Comparison of ENCODE assay signal across 1 cellular context in the genomic region with DNA sequence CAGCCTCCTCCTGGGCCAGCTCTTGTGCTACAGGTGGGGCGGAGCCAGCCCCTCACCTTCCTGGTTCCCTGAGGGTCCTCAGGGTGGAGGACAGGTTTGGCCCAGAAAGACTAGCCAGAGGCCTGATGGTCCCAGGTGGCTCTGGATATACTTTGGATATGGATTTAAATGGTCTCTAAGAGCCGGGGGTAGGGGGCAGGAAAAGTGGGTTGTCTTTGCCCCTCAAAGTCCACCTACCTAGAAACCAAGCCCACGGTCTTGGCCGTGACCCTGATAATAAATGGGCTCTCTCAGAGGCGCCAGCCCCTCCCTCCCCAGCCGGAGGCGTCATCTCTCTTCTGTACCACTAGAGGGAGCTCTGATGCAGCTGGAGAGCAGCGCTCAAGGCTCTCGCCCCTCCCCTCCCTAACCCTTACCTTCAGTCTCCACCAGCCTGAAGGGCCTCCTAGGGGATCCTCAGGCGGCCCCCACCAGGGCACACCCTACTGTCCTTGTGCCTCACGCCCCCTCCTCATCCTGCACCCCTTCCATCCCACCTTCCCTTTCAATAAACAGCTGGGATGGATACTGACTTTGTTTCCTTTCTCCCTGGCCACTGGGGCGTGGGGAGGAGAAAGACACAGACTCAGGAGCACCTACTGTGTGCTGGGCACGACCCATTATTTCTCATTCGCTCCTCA.
TF ChIP-seq lines count a peak whose summit lies in the region.

No MANE protein-coding gene starts in this region.

TF ChIP-seq in HepG2, 621 proteins besides CTCF, POLR2A, EP300 and RAD21 (continued from another document and continues in another):
- TF ChIP-seq, protein P1, sequence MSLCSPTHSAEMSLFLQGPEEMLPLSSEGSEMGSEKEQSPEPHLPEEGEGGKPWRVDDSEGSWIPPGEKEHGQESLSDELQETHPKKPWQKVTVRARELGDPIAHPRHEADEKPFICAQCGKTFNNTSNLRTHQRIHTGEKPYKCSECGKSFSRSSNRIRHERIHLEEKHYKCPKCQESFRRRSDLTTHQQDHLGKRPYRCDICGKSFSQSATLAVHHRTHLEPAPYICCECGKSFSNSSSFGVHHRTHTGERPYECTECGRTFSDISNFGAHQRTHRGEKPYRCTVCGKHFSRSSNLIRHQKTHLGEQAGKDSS (CRISPR knock-in tag; IDR thresholded peaks at IDR 0.05; ENCODE audit: borderline replicate concordance, low read depth), result no peak
- TF ChIP-seq ZNF232 (CRISPR knock-in tag; IDR thresholded peaks at IDR 0.05; ENCODE audit: borderline replicate concordance), result no peak; the same call in 1 of the 2 replicates
- 0 out of 2 replicates have a peak, but pooled peaks have one; percentile 26 for TF ChIP-seq JUN (CRISPR knock-in tag; IDR thresholded peaks at IDR 0.05)
- TF ChIP-seq GTF2F1 (IDR thresholded peaks at IDR 0.05; ENCODE audit: low read length), result no peak
- no peak for TF ChIP-seq E2F1 (CRISPR knock-in tag; IDR thresholded peaks at IDR 0.05)
- TF ChIP-seq, protein P2, sequence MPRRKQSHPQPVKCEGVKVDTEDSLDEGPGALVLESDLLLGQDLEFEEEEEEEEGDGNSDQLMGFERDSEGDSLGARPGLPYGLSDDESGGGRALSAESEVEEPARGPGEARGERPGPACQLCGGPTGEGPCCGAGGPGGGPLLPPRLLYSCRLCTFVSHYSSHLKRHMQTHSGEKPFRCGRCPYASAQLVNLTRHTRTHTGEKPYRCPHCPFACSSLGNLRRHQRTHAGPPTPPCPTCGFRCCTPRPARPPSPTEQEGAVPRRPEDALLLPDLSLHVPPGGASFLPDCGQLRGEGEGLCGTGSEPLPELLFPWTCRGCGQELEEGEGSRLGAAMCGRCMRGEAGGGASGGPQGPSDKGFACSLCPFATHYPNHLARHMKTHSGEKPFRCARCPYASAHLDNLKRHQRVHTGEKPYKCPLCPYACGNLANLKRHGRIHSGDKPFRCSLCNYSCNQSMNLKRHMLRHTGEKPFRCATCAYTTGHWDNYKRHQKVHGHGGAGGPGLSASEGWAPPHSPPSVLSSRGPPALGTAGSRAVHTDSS (CRISPR knock-in tag; conservative IDR thresholded peaks at IDR 0.05), result no peak
- TF ChIP-seq, protein P3, sequence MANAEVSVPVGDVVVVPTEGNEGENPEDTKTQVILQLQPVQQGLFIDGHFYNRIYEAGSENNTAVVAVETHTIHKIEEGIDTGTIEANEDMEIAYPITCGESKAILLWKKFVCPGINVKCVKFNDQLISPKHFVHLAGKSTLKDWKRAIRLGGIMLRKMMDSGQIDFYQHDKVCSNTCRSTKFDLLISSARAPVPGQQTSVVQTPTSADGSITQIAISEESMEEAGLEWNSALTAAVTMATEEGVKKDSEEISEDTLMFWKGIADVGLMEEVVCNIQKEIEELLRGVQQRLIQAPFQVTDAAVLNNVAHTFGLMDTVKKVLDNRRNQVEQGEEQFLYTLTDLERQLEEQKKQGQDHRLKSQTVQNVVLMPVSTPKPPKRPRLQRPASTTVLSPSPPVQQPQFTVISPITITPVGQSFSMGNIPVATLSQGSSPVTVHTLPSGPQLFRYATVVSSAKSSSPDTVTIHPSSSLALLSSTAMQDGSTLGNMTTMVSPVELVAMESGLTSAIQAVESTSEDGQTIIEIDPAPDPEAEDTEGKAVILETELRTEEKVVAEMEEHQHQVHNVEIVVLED (CRISPR knock-in tag; IDR thresholded peaks at IDR 0.05; ENCODE audit: borderline replicate concordance), result peak; percentile 62
- TF ChIP-seq ZBTB20 (CRISPR knock-in tag; IDR thresholded peaks at IDR 0.05; ENCODE audit: borderline replicate concordance, low read depth), result no peak
- TF ChIP-seq, protein P4, sequence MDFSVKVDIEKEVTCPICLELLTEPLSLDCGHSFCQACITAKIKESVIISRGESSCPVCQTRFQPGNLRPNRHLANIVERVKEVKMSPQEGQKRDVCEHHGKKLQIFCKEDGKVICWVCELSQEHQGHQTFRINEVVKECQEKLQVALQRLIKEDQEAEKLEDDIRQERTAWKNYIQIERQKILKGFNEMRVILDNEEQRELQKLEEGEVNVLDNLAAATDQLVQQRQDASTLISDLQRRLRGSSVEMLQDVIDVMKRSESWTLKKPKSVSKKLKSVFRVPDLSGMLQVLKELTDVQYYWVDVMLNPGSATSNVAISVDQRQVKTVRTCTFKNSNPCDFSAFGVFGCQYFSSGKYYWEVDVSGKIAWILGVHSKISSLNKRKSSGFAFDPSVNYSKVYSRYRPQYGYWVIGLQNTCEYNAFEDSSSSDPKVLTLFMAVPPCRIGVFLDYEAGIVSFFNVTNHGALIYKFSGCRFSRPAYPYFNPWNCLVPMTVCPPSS (IDR thresholded peaks at IDR 0.05), result no peak
- peak; percentile 25; the same call in 1 of the 2 replicates for TF ChIP-seq ZNF792 (CRISPR knock-in tag; IDR thresholded peaks at IDR 0.05)
- TF ChIP-seq ZBTB26 (CRISPR knock-in tag; IDR thresholded peaks at IDR 0.05; ENCODE audit: borderline replicate concordance), result no peak; the same call in none of the 2 replicates
- TF ChIP-seq KLF12 (CRISPR knock-in tag; IDR thresholded peaks at IDR 0.05; ENCODE audit: borderline replicate concordance), result 0 out of 2 replicates have a peak, but pooled peaks have one; percentile 52
- no peak for TF ChIP-seq ZNF562 (CRISPR knock-in tag; IDR thresholded peaks at IDR 0.05; ENCODE audit: borderline replicate concordance)
- TF ChIP-seq GFI1 (CRISPR knock-in tag; IDR thresholded peaks at IDR 0.05; ENCODE audit: borderline replicate concordance), result 0 out of 2 replicates have a peak, but pooled peaks have one; percentile 19
- TF ChIP-seq ZNF563 (CRISPR knock-in tag; IDR thresholded peaks at IDR 0.05), result peak; percentile 71; the same call in 1 of the 2 replicates
- TF ChIP-seq HMGA1 (CRISPR knock-in tag; conservative IDR thresholded peaks at IDR 0.05), result no peak
- TF ChIP-seq DNMT3B (CRISPR knock-in tag; conservative IDR thresholded peaks at IDR 0.05), result 0 out of 2 replicates have a peak, but pooled peaks have one; percentile 51
- TF ChIP-seq KDM1A (CRISPR knock-in tag; IDR thresholded peaks at IDR 0.05), result no peak
- peak; percentile 75 for TF ChIP-seq KAT8 (CRISPR knock-in tag; IDR thresholded peaks at IDR 0.05)
- TF ChIP-seq, protein P5, sequence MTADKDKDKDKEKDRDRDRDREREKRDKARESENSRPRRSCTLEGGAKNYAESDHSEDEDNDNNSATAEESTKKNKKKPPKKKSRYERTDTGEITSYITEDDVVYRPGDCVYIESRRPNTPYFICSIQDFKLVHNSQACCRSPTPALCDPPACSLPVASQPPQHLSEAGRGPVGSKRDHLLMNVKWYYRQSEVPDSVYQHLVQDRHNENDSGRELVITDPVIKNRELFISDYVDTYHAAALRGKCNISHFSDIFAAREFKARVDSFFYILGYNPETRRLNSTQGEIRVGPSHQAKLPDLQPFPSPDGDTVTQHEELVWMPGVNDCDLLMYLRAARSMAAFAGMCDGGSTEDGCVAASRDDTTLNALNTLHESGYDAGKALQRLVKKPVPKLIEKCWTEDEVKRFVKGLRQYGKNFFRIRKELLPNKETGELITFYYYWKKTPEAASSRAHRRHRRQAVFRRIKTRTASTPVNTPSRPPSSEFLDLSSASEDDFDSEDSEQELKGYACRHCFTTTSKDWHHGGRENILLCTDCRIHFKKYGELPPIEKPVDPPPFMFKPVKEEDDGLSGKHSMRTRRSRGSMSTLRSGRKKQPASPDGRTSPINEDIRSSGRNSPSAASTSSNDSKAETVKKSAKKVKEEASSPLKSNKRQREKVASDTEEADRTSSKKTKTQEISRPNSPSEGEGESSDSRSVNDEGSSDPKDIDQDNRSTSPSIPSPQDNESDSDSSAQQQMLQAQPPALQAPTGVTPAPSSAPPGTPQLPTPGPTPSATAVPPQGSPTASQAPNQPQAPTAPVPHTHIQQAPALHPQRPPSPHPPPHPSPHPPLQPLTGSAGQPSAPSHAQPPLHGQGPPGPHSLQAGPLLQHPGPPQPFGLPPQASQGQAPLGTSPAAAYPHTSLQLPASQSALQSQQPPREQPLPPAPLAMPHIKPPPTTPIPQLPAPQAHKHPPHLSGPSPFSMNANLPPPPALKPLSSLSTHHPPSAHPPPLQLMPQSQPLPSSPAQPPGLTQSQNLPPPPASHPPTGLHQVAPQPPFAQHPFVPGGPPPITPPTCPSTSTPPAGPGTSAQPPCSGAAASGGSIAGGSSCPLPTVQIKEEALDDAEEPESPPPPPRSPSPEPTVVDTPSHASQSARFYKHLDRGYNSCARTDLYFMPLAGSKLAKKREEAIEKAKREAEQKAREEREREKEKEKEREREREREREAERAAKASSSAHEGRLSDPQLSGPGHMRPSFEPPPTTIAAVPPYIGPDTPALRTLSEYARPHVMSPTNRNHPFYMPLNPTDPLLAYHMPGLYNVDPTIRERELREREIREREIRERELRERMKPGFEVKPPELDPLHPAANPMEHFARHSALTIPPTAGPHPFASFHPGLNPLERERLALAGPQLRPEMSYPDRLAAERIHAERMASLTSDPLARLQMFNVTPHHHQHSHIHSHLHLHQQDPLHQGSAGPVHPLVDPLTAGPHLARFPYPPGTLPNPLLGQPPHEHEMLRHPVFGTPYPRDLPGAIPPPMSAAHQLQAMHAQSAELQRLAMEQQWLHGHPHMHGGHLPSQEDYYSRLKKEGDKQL (CRISPR knock-in tag; IDR thresholded peaks at IDR 0.05; ENCODE audit: low read depth), result no peak
- TF ChIP-seq ZNF574 (CRISPR knock-in tag; IDR thresholded peaks at IDR 0.05), result peak; percentile 52
- no peak for TF ChIP-seq BCLAF1 (IDR thresholded peaks at IDR 0.05)
- TF ChIP-seq ZNF879 (CRISPR knock-in tag; IDR thresholded peaks at IDR 0.05), result peak; percentile 21; the same call in 1 of the 2 replicates
- TF ChIP-seq ATF6 (CRISPR knock-in tag; conservative IDR thresholded peaks at IDR 0.05), result peak; percentile 92; the same call in 1 of the 2 replicates
- no peak for TF ChIP-seq ZNF570 (CRISPR knock-in tag; IDR thresholded peaks at IDR 0.05; ENCODE audit: borderline replicate concordance)
- TF ChIP-seq ZNF572 (CRISPR knock-in tag; IDR thresholded peaks at IDR 0.05), result peak; percentile 79; the same call in 1 of the 2 replicates
- no peak for TF ChIP-seq FOXP1 (IDR thresholded peaks at IDR 0.05)
- TF ChIP-seq FOXP1 (CRISPR knock-in tag; IDR thresholded peaks at IDR 0.05), result no peak; the same call in 1 of the 2 replicates
